ENCODE assay signal across 8 cellular contexts in the genomic region with DNA sequence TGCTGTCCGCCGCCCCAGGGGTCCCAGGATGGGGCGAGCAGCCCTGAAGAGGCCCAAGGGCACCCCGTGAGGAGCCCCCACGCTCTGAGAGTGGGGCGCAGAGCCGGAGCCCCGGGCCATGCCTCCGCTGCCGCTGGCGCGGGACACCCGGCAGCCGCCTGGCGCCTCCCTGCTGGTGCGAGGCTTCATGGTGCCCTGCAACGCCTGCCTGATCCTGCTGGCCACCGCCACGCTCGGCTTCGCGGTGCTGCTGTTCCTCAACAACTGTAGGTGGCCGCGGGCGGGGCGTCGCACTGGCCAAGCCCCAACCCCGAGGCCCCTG. TPM values are rescaled to one million over a fixed set of nuclear protein-coding genes. Genes with fewer than 3 reads are reported as not detected.
DNase-seq lines count a peak whose midpoint lies in the region; ATAC-seq and TF ChIP-seq lines count a peak whose summit lies in the region.
"Had no signal": no experiment of that assay in that cellular context is flagged by ENCODE, and none has a peak within 500 bp of the region (broad histone marks: within the 10 kb centered on the region; RNA-seq: fewer than 3 reads in every experiment).

No MANE protein-coding gene starts in this region.

- peaks cover 3% of the 10 kb centered on the region for H3K36me3 ChIP-seq in HAP-1 (replicated peaks)

- in situ Hi-C loops in HAP-1 (cut with MboI; ENCODE audit: low sequenced_read_pairs): no loop called here

- H3K9me3 Mint-ChIP-seq in activated CD8-positive, alpha-beta T cell treated with anti-CD3 and anti-CD28 coated beads for 36 hours: no peaks in the 10 kb centered on the region
- no peaks in the 10 kb centered on the region for H3K9me3 Mint-ChIP-seq in natural killer cell treated with Interleukin-12 subunit alpha and Interleukin-12 subunit beta and Interleukin-15 and Interleukin-18, amount 100 ng/mL, for 72 hours

- H3K4me3 ChIP-seq in HAP-1: peak overlapping the region; percentile 37

- no peaks in the 10 kb centered on the region for H3K27me3 ChIP-seq in HAP-1 (ENCODE audit: low read depth)

- POLR2A ChIA-PET in activated CD8-positive, alpha-beta T cell treated with anti-CD3 and anti-CD28 coated beads for 36 hours (lab: Charles Lee): interaction anchor here (0.9 to 2.3 kb wide), 3 partner anchors 10 to 30 kb away, joined by 3 to 7 read pairs (median 4); no protein-coding TSS in a partner anchor

- no peaks in the 10 kb centered on the region for H3K9me3 ChIP-seq in HAP-1

- ATAC-seq in activated CD8-positive, alpha-beta T cell treated with anti-CD3 and anti-CD28 coated beads for 36 hours: no peak
- ATAC-seq in natural killer cell treated with Interleukin-12 subunit alpha and Interleukin-12 subunit beta and Interleukin-15 and Interleukin-18, amount 100 ng/mL, for 72 hours: no peak
- ATAC-seq in GM18517 (IDR thresholded peaks at IDR 0.05; ENCODE audit: unreplicated experiment): no peak
- ATAC-seq: activated CD4-positive, CD25-positive, alpha-beta regulatory T cell treated with anti-CD3 and anti-CD28 coated beads, Interleukin-2, amount 50 U/mL, for 24 hours had no signal

- H3K27me3 Mint-ChIP-seq in activated CD8-positive, alpha-beta T cell treated with anti-CD3 and anti-CD28 coated beads for 36 hours: peaks cover 31% of the 10 kb centered on the region
- H3K27me3 Mint-ChIP-seq in natural killer cell treated with Interleukin-12 subunit alpha and Interleukin-12 subunit beta and Interleukin-15 and Interleukin-18, amount 100 ng/mL, for 72 hours: peaks cover 18 to 22% of the 10 kb centered on the region in 2 donors

- H3K4me1 Mint-ChIP-seq in activated CD8-positive, alpha-beta T cell treated with anti-CD3 and anti-CD28 coated beads for 36 hours (ENCODE audit: low read depth): peaks cover 22% of the 10 kb centered on the region
- H3K4me1 Mint-ChIP-seq in natural killer cell treated with Interleukin-12 subunit alpha and Interleukin-12 subunit beta and Interleukin-15 and Interleukin-18, amount 100 ng/mL, for 72 hours (ENCODE audit: low read depth in 2 of 2): peaks cover 13 to 25% of the 10 kb centered on the region in 2 donors

- peak overlapping the region; percentile 57 for H3K27ac Mint-ChIP-seq in activated CD8-positive, alpha-beta T cell treated with anti-CD3 and anti-CD28 coated beads for 36 hours
- no peak overlapping the region for H3K27ac Mint-ChIP-seq in natural killer cell treated with Interleukin-12 subunit alpha and Interleukin-12 subunit beta and Interleukin-15 and Interleukin-18, amount 100 ng/mL, for 72 hours

- H3K4me3 Mint-ChIP-seq in activated CD8-positive, alpha-beta T cell treated with anti-CD3 and anti-CD28 coated beads for 36 hours: peak overlapping the region; percentile 66
- H3K4me3 Mint-ChIP-seq in natural killer cell treated with Interleukin-12 subunit alpha and Interleukin-12 subunit beta and Interleukin-15 and Interleukin-18, amount 100 ng/mL, for 72 hours: peak overlapping the region; percentile 34

- TF ChIP-seq CTCF in activated CD8-positive, alpha-beta T cell treated with anti-CD3 and anti-CD28 coated beads for 36 hours (IDR thresholded peaks at IDR 0.05): no peak

- H3K4me1 ChIP-seq in HAP-1: 0 out of 2 replicates have a peak, but pooled peaks cover 5% of the 10 kb centered on the region

- H3K36me3 Mint-ChIP-seq in activated CD8-positive, alpha-beta T cell treated with anti-CD3 and anti-CD28 coated beads for 36 hours (ENCODE audit: low read depth): no peaks in the 10 kb centered on the region
- H3K36me3 Mint-ChIP-seq in natural killer cell treated with Interleukin-12 subunit alpha and Interleukin-12 subunit beta and Interleukin-15 and Interleukin-18, amount 100 ng/mL, for 72 hours: no peaks in the 10 kb centered on the region

- CTCF ChIA-PET in activated CD8-positive, alpha-beta T cell treated with anti-CD3 and anti-CD28 coated beads for 36 hours (lab: Charles Lee): interaction anchor here (1.4 to 3.6 kb wide), 4 partner anchors 16 to 216 kb away, joined by 3 to 38 read pairs (median 10); no protein-coding TSS in a partner anchor

- intact Hi-C loops in activated CD8-positive, alpha-beta T cell treated with anti-CD3 and anti-CD28 coated beads for 36 hours (cut with micrococcal nuclease): no loop called here

- DNase-seq in HAP-1 (ENCODE audit: low spot score in 2 of 2): no peak
- no peak for DNase-seq in activated CD8-positive, alpha-beta T cell treated with anti-CD3 and anti-CD28 coated beads for 36 hours
- no peak for DNase-seq in natural killer cell treated with Interleukin-12 subunit alpha and Interleukin-12 subunit beta and Interleukin-15 and Interleukin-18, amount 100 ng/mL, for 72 hours (ENCODE audit: low spot score)
- no peak for DNase-seq in NCI-H2029 (lab: John Stamatoyannopoulos, UW)
- no peak for DNase-seq in glomerular visceral epithelial cell (ENCODE audit: extremely low spot score)

RNA-seq across cellular contexts. Expression of a gene that starts 14.5 kb away (rescaled TPM):
- 10 to 100 TPM; 64.9 to 68.0 TPM for total RNA-seq in activated CD8-positive, alpha-beta T cell treated with anti-CD3 and anti-CD28 coated beads for 36 hours
- 1 to 10 TPM; 9.3 to 9.4 TPM for total RNA-seq in natural killer cell treated with Interleukin-12 subunit alpha and Interleukin-12 subunit beta and Interleukin-15 and Interleukin-18, amount 100 ng/mL, for 72 hours

RNA-seq across cellular contexts. Expression of a gene that starts 21.1 kb away (rescaled TPM):
- 100 to 1,000 TPM in 1 of 2 experiments, 10 to 100 TPM in 1; 94.5 to 102 TPM for total RNA-seq in activated CD8-positive, alpha-beta T cell treated with anti-CD3 and anti-CD28 coated beads for 36 hours
- total RNA-seq in natural killer cell treated with Interleukin-12 subunit alpha and Interleukin-12 subunit beta and Interleukin-15 and Interleukin-18, amount 100 ng/mL, for 72 hours: 10 to 100 TPM; 15.2 to 44.3 TPM

RNA-seq across cellular contexts. Expression of a gene that starts 34.5 kb away (rescaled TPM):
- total RNA-seq in activated CD8-positive, alpha-beta T cell treated with anti-CD3 and anti-CD28 coated beads for 36 hours: 1 to 10 TPM; 5.7 to 9.0 TPM
- total RNA-seq in natural killer cell treated with Interleukin-12 subunit alpha and Interleukin-12 subunit beta and Interleukin-15 and Interleukin-18, amount 100 ng/mL, for 72 hours: not detected

RNA-seq across cellular contexts. Expression of a gene that starts 39.7 kb away (rescaled TPM):
- not detected for total RNA-seq in activated CD8-positive, alpha-beta T cell treated with anti-CD3 and anti-CD28 coated beads for 36 hours
- not detected for total RNA-seq in natural killer cell treated with Interleukin-12 subunit alpha and Interleukin-12 subunit beta and Interleukin-15 and Interleukin-18, amount 100 ng/mL, for 72 hours

RNA-seq across cellular contexts. Expression of a gene that starts 52.5 kb away (rescaled TPM):
- total RNA-seq in activated CD8-positive, alpha-beta T cell treated with anti-CD3 and anti-CD28 coated beads for 36 hours: not detected
- total RNA-seq in natural killer cell treated with Interleukin-12 subunit alpha and Interleukin-12 subunit beta and Interleukin-15 and Interleukin-18, amount 100 ng/mL, for 72 hours: not detected
- total RNA-seq: bronchial epithelial cell had no signal

Comparison
In these comparisons a context has a peak if more than half of its experiments do, and no peak if none do; other contexts are left out.
1. RNA of a gene that starts 14.5 kb away (total RNA-seq): 64.9 to 68.0 TPM in activated CD8-positive, alpha-beta T cell treated with anti-CD3 and anti-CD28 coated beads for 36 hours; 9.3 to 9.4 TPM in natural killer cell treated with Interleukin-12 subunit alpha and Interleukin-12 subunit beta and Interleukin-15 and Interleukin-18, amount 100 ng/mL, for 72 hours; every median in the first group is over 4 times any median in the second.
2. RNA of a gene that starts 34.5 kb away (total RNA-seq): 5.7 to 9.0 TPM in activated CD8-positive, alpha-beta T cell treated with anti-CD3 and anti-CD28 coated beads for 36 hours; not detected in natural killer cell treated with Interleukin-12 subunit alpha and Interleukin-12 subunit beta and Interleukin-15 and Interleukin-18, amount 100 ng/mL, for 72 hours; every median in the first group is over 4 times any median in the second.